11 cellular contexts compared by ENCODE assay signal in genomic region chr2:104862061-104862941, GRCh38. TPM values are rescaled to one million over a fixed set of nuclear protein-coding genes. Genes with fewer than 3 reads are reported as not detected.
DNase-seq lines count a peak whose midpoint lies in the region; ATAC-seq lines count a peak whose summit lies in the region.
"Had no signal": no experiment of that assay in that cellular context is flagged by ENCODE, and none has a peak within 500 bp of the region (broad histone marks: within the 10 kb centered on the region; RNA-seq: fewer than 3 reads in every experiment).

No MANE protein-coding gene starts in this region.

- peaks cover 10% of the 10 kb centered on the region for H3K4me1 Mint-ChIP-seq in activated naive CD4-positive, alpha-beta T cell treated with anti-CD3 and anti-CD28 coated beads for 36 hours (ENCODE audit: low read depth)

- H3K9me3 ChIP-seq in subcutaneous abdominal adipose tissue (ENCODE audit: control insufficient read depth in 5 of 5, low read length in 5 of 5), result no peaks in the 10 kb centered on the region
- no peaks in the 10 kb centered on the region for H3K9me3 ChIP-seq in SJCRH30 (replicated peaks)

- intact Hi-C loops in activated naive CD4-positive, alpha-beta T cell treated with anti-CD3 and anti-CD28 coated beads for 36 hours (cut with micrococcal nuclease), result loop anchor here (10.0 kb wide), 1 partner anchor 1888 kb away; no protein-coding TSS in a partner anchor

- H3K4me3 ChIP-seq in subcutaneous abdominal adipose tissue (ENCODE audit: low read depth in 1 of 5, low read length in 5 of 5) (peak overlapping the region in 4 of 5 donors; percentile 12 to 47 (median 32)), SJCRH30 (no peak overlapping the region)
- H3K4me3 ChIP-seq: BLaER1 had no signal

- H3K27me3 Mint-ChIP-seq in activated naive CD4-positive, alpha-beta T cell treated with anti-CD3 and anti-CD28 coated beads for 36 hours (ENCODE audit: low read depth), result peaks cover 81% of the 10 kb centered on the region

- H3K4me3 Mint-ChIP-seq in activated naive CD4-positive, alpha-beta T cell treated with anti-CD3 and anti-CD28 coated beads for 36 hours, result peak overlapping the region; percentile 9

- DNase-seq in activated naive CD4-positive, alpha-beta T cell treated with anti-CD3 and anti-CD28 coated beads for 36 hours, result no peak
- no peak for DNase-seq in activated naive CD4-positive, alpha-beta T cell treated with Interleukin-2 at 50 U/mL for 16 hours
- DNase-seq in amygdala (lab: John Stamatoyannopoulos, UW), result peak in 31 of 56 donors; percentile 21 to 81 (median 63)
- peak; percentile 75 for DNase-seq in inferior parietal cortex (ENCODE audit: extremely low spot score)
- no peak for DNase-seq in AG08395 (ENCODE audit: low spot score)
- no peak for DNase-seq in SJCRH30
- DNase-seq: NCI-H2227 treated with DMSO at 0.1 percent for 48 hours had no signal

- H3K9me3 Mint-ChIP-seq in activated naive CD4-positive, alpha-beta T cell treated with anti-CD3 and anti-CD28 coated beads for 36 hours, result peaks cover 2% of the 10 kb centered on the region

- no peaks in the 10 kb centered on the region for H3K36me3 ChIP-seq in subcutaneous abdominal adipose tissue (ENCODE audit: control insufficient read depth in 5 of 5, insufficient read depth in 5 of 5, low read length in 5 of 5)
- no peaks in the 10 kb centered on the region for H3K36me3 ChIP-seq in SJCRH30
- H3K36me3 ChIP-seq: BLaER1 had no signal

- H3K36me3 Mint-ChIP-seq in activated naive CD4-positive, alpha-beta T cell treated with anti-CD3 and anti-CD28 coated beads for 36 hours (ENCODE audit: low read depth), result peaks cover 3% of the 10 kb centered on the region

- H3K4me1 ChIP-seq in subcutaneous abdominal adipose tissue (ENCODE audit: control insufficient read depth in 5 of 5, insufficient read depth in 5 of 5, low read length in 5 of 5) (peaks cover 0 to 21% (median 13%) of the 10 kb centered on the region in 5 donors), SJCRH30 (no peaks in the 10 kb centered on the region)
- H3K4me1 ChIP-seq: BLaER1 had no signal

- CTCF ChIA-PET in activated naive CD4-positive, alpha-beta T cell treated with anti-CD3 and anti-CD28 coated beads for 36 hours (lab: Charles Lee), result interaction anchor here (3.5 kb wide), 1 partner anchor 13 kb away, joined by 20 read pairs; no protein-coding TSS in a partner anchor

- H3K27me3 ChIP-seq in subcutaneous abdominal adipose tissue (ENCODE audit: control insufficient read depth in 5 of 5, insufficient read depth in 4 of 5, low read length in 5 of 5) (peaks cover 70 to 88% (median 74%) of the 10 kb centered on the region in 5 donors), SJCRH30 (0 out of 2 replicates have a peak, but pooled peaks cover 3% of the 10 kb centered on the region)

- no peak overlapping the region for H3K27ac Mint-ChIP-seq in activated naive CD4-positive, alpha-beta T cell treated with anti-CD3 and anti-CD28 coated beads for 36 hours

- H3K27ac ChIP-seq in subcutaneous abdominal adipose tissue (ENCODE audit: low read depth, low read length) (no peak overlapping the region), SJCRH30 (no peak overlapping the region)
- H3K27ac ChIP-seq: BLaER1 had no signal

- H3K9ac ChIP-seq in subcutaneous abdominal adipose tissue (ENCODE audit: low read length in 5 of 5), result no peak overlapping the region
- H3K9ac ChIP-seq: BLaER1 had no signal

- no peak for ATAC-seq in GM19328 (IDR thresholded peaks at IDR 0.05; ENCODE audit: unreplicated experiment)
- ATAC-seq: sciatic nerve had no signal

RNA-seq across cellular contexts. Expression of gene POU3F3, which starts 8.4 kb away (rescaled TPM):
- total RNA-seq in activated naive CD4-positive, alpha-beta T cell treated with anti-CD3 and anti-CD28 coated beads for 36 hours, result not detected
- total RNA-seq in SJCRH30 (2014; rRNA removed; shearing (Covaris generic)), result 2.3 and 2.4 TPM in 2 replicates
- total RNA-seq: sciatic nerve had no signal

Comparison
In these comparisons a context has a peak if more than half of its experiments do, and no peak if none do; other contexts are left out.
1. DNase-seq: peak in amygdala (31 of 56) and inferior parietal cortex (single experiment); none in activated naive CD4-positive, alpha-beta T cell treated with anti-CD3 and anti-CD28 coated beads for 36 hours (single experiment), activated naive CD4-positive, alpha-beta T cell treated with Interleukin-2 at 50 U/mL for 16 hours (single experiment), AG08395 (single experiment) and SJCRH30 (0 of 2).